22 cellular contexts compared by ENCODE assay signal in genomic region chr20:19070036-19070435, GRCh38.
"Had no signal": no experiment of that assay in that cellular context is flagged by ENCODE, and none has a peak within 500 bp of the region (broad histone marks: within the 10 kb centered on the region; RNA-seq: fewer than 3 reads in every experiment).

No MANE protein-coding gene starts in this region.

- H3K4me2 ChIP-seq: neural progenitor cell had no signal

- FAIRE-seq: islet of Langerhans, urothelium cell line had no signal

- H3K4me1 ChIP-seq: colonic mucosa, parathyroid adenoma, psoas muscle, sigmoid colon, tibial nerve, upper lobe of left lung had no signal

- DNase-seq: colonic mucosa; foreskin fibroblast; glutamatergic neuron; heart right ventricle; left cardiac atrium; left lung; mesenchymal stem cell; naive thymus-derived CD4-positive, alpha-beta T cell; psoas muscle; right cardiac atrium; sigmoid colon; stimulated activated CD4-positive, alpha-beta T cell treated with anti-CD3 and anti-CD28 coated beads, Interleukin-2, amount 100 ng/mL, for 24 hours; stimulated activated CD4-positive, alpha-beta T cell treated with anti-CD3 and anti-CD28 coated beads, Interleukin-4, amount 100 ng/mL, for 24 hours; stimulated activated naive CD8-positive, alpha-beta T cell treated with anti-CD3 and anti-CD28 coated beads, Interleukin-15, Interleukin-2, amounts not matched to agents 100 U/mL and 50 U/mL, for 24 hours; substantia nigra; upper lobe of left lung had no signal

- H3K27me3 ChIP-seq: colonic mucosa, heart right ventricle, left lung, neural progenitor cell, sigmoid colon, tibial nerve, upper lobe of left lung had no signal

- H3K9ac ChIP-seq: neural progenitor cell, parathyroid adenoma had no signal

- ATAC-seq: heart right ventricle; left cardiac atrium; left lung; naive thymus-derived CD4-positive, alpha-beta T cell; psoas muscle; right cardiac atrium; stimulated activated naive CD8-positive, alpha-beta T cell treated with anti-CD3 and anti-CD28 coated beads, Interleukin-15, Interleukin-2, amounts not matched to agents 100 U/mL and 50 U/mL, for 24 hours had no signal

- H3K9me3 ChIP-seq: colonic mucosa, psoas muscle, sigmoid colon, thoracic aorta had no signal

- H3K36me3 ChIP-seq: colonic mucosa, heart right ventricle, left lung, neural progenitor cell, sigmoid colon, thoracic aorta, tibial nerve, upper lobe of left lung had no signal

- H3K4me3 ChIP-seq: colonic mucosa, heart right ventricle, left lung, neural progenitor cell, psoas muscle, sigmoid colon, thoracic aorta, tibial nerve, upper lobe of left lung had no signal

- H3K27ac ChIP-seq: colonic mucosa, heart right ventricle, left lung, neural progenitor cell, parathyroid adenoma, psoas muscle, sigmoid colon, thoracic aorta, tibial nerve, upper lobe of left lung had no signal
